Comparison of ENCODE assay signal across 14 cellular contexts in the genomic region with DNA sequence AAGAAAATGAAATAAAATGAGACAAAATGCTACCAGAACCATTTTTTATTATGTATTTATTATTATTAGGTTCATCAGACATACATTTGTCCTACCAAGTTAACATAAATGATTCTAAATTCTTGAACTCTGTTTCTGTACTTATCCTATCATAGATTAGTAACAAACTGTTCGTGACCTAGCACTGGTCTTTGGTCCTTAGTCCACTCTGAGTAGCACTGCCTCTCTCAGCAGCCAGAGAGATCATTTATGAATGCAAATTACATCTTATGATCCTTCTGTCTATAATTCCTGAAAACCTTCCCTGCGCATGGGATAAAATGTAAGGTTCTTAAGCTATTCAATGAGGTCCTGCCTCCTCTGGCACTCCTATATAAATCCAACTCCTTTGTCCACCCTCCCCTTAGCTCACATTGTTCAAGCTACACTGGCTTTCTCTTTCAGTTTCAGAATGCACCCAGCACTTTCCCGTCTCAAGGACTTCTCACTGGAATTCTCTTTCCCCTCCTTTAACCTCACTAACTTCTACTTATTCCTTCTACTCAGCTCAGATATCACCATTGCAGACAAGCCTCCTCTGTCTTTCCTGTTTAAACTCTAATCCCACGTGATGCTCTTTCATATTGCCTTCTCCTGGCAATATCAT. TPM values are rescaled to one million over a fixed set of nuclear protein-coding genes. Genes with fewer than 3 reads are reported as not detected.
DNase-seq lines count a peak whose midpoint lies in the region; ATAC-seq, FAIRE-seq and TF ChIP-seq lines count a peak whose summit lies in the region.
"Had no signal": no experiment of that assay in that cellular context is flagged by ENCODE, and none has a peak within 500 bp of the region (broad histone marks: within the 10 kb centered on the region; RNA-seq: fewer than 3 reads in every experiment).

No MANE protein-coding gene starts in this region.

- ATAC-seq in HG02610 (IDR thresholded peaks at IDR 0.05; ENCODE audit: unreplicated experiment) (peak; percentile 63), GM19328 (IDR thresholded peaks at IDR 0.05; ENCODE audit: unreplicated experiment) (no peak), PC-3 (no peak), HG03108 (IDR thresholded peaks at IDR 0.05; ENCODE audit: unreplicated experiment) (no peak)
- ATAC-seq in CD4-positive, alpha-beta T cell (ENCODE audit: poor library complexity), result no peak

- H3K9me3 Mint-ChIP-seq in astrocyte (ENCODE audit: unreplicated experiment) (no peaks in the 10 kb centered on the region), nephron (no peaks in the 10 kb centered on the region)
- H3K9me3 Mint-ChIP-seq in CD4-positive, alpha-beta T cell, result peaks cover 3% of the 10 kb centered on the region
- H3K9me3 Mint-ChIP-seq: activated T-helper 1 cell treated with anti-CD3 and anti-CD28 coated beads, Interleukin-12 subunit alpha, Interleukin-12 subunit beta, Interleukin-2, Interleukin-4 antibody, amounts not matched to agents 30 ng/mL and 10 ng/mL and 1 ng/mL, durations not matched to agents 14 hours and 24 hours and 36 hours had no signal

- DNase-seq in DMS53 (lab: John Stamatoyannopoulos, UW) (peak; percentile 44), astrocyte (ENCODE audit: low read depth) (no peak), PC-3 (no peak)
- no peak for DNase-seq in CD4-positive, alpha-beta T cell
- DNase-seq: Caco-2, erythroblast, NCI-H1694 had no signal

- no peak overlapping the region for H3K9ac ChIP-seq in astrocyte (ENCODE audit: low read length)
- no peak overlapping the region for H3K9ac ChIP-seq in PC-3 (ENCODE audit: low read length)

- TF ChIP-seq CTCF in astrocyte (IDR thresholded peaks at IDR 0.05; ENCODE audit: insufficient read depth, low read depth, low read length), result no peak
- TF ChIP-seq CTCF in nephron (IDR thresholded peaks at IDR 0.05; ENCODE audit: unreplicated experiment in 3 of 3), result no peak
- no peak for TF ChIP-seq CTCF in CD4-positive, alpha-beta T cell (IDR thresholded peaks at IDR 0.05)
- no peak for TF ChIP-seq CTCF in PC-3 (conservative IDR thresholded peaks at IDR 0.05; ENCODE audit: low read depth, low read length)

- H3K4me1 Mint-ChIP-seq in astrocyte (ENCODE audit: low read depth, unreplicated experiment) (no peaks in the 10 kb centered on the region), nephron (peaks cover 17% of the 10 kb centered on the region)
- H3K4me1 Mint-ChIP-seq in CD4-positive, alpha-beta T cell (ENCODE audit: low read depth), result no peaks in the 10 kb centered on the region

- no peak overlapping the region for H3K4me3 Mint-ChIP-seq in astrocyte (ENCODE audit: unreplicated experiment)
- H3K4me3 Mint-ChIP-seq in nephron, result no peak overlapping the region
- no peak overlapping the region for H3K4me3 Mint-ChIP-seq in CD4-positive, alpha-beta T cell
- H3K4me3 Mint-ChIP-seq: activated T-helper 1 cell treated with anti-CD3 and anti-CD28 coated beads, Interleukin-12 subunit alpha, Interleukin-12 subunit beta, Interleukin-2, Interleukin-4 antibody, amounts not matched to agents 30 ng/mL and 10 ng/mL and 1 ng/mL, durations not matched to agents 14 hours and 24 hours and 36 hours had no signal

- H3K27ac Mint-ChIP-seq in astrocyte (ENCODE audit: unreplicated experiment), result no peak overlapping the region
- H3K27ac Mint-ChIP-seq in nephron, result peak overlapping the region in 2 of 3 experiments; percentile 2 to 21
- no peak overlapping the region for H3K27ac Mint-ChIP-seq in CD4-positive, alpha-beta T cell
- H3K27ac Mint-ChIP-seq: activated T-helper 1 cell treated with anti-CD3 and anti-CD28 coated beads, Interleukin-12 subunit alpha, Interleukin-12 subunit beta, Interleukin-2, Interleukin-4 antibody, amounts not matched to agents 30 ng/mL and 10 ng/mL and 1 ng/mL, durations not matched to agents 14 hours and 24 hours and 36 hours had no signal

- FAIRE-seq in astrocyte (lab: Jason Lieb, UNC), result no peak
- FAIRE-seq: GM19239 had no signal

- no peaks in the 10 kb centered on the region for H3K27me3 Mint-ChIP-seq in astrocyte (ENCODE audit: low read depth, unreplicated experiment)
- no peaks in the 10 kb centered on the region for H3K27me3 Mint-ChIP-seq in nephron (ENCODE audit: low read depth)
- no peaks in the 10 kb centered on the region for H3K27me3 Mint-ChIP-seq in CD4-positive, alpha-beta T cell

- H3K27me3 ChIP-seq in astrocyte (ENCODE audit: insufficient read depth, low read length) (no peaks in the 10 kb centered on the region), PC-3 (ENCODE audit: low read length) (no peaks in the 10 kb centered on the region)
- no peaks in the 10 kb centered on the region for H3K27me3 ChIP-seq in CD4-positive, alpha-beta T cell (ENCODE audit: control insufficient read depth, insufficient read depth, low read length)

- H3K9me3 ChIP-seq in astrocyte (ENCODE audit: insufficient read depth, low read depth, low read length) (no peaks in the 10 kb centered on the region), PC-3 (ENCODE audit: low read length) (no peaks in the 10 kb centered on the region)
- H3K9me3 ChIP-seq in CD4-positive, alpha-beta T cell (ENCODE audit: control insufficient read depth, low read length), result no peaks in the 10 kb centered on the region
- H3K9me3 ChIP-seq: Caco-2 had no signal

- H3K36me3 Mint-ChIP-seq in astrocyte (ENCODE audit: low read depth, unreplicated experiment), result no peaks in the 10 kb centered on the region
- peaks cover 5% of the 10 kb centered on the region for H3K36me3 Mint-ChIP-seq in nephron (ENCODE audit: low read depth)
- H3K36me3 Mint-ChIP-seq in CD4-positive, alpha-beta T cell (ENCODE audit: low read depth), result no peaks in the 10 kb centered on the region

- H3K79me2 ChIP-seq in astrocyte (ENCODE audit: insufficient read depth, low read length) (no peaks in the 10 kb centered on the region), PC-3 (ENCODE audit: low read length) (no peaks in the 10 kb centered on the region)

- H3K4me2 ChIP-seq in astrocyte (ENCODE audit: low read length), result no peak overlapping the region
- H3K4me2 ChIP-seq in PC-3 (ENCODE audit: low read length), result no peak overlapping the region

- POLR2A ChIA-PET in CD4-positive, alpha-beta T cell (lab: Charles Lee), result no interaction called here
- POLR2A ChIA-PET in PC-3 (lab: Charles Lee; ENCODE audit: unreplicated experiment), result no interaction called here

- H3K4me1 ChIP-seq in astrocyte (ENCODE audit: insufficient read depth, low read length) (no peaks in the 10 kb centered on the region), PC-3 (ENCODE audit: insufficient read depth, low read length) (no peaks in the 10 kb centered on the region)
- H3K4me1 ChIP-seq: Caco-2 had no signal

- intact Hi-C loops in CD4-positive, alpha-beta T cell (cut with DNase I, micrococcal nuclease), result no loop called here
- intact Hi-C loops in PC-3 (cut with micrococcal nuclease), result no loop called here

- H3K36me3 ChIP-seq in astrocyte (ENCODE audit: insufficient read depth, low read length), result no peaks in the 10 kb centered on the region
- no peaks in the 10 kb centered on the region for H3K36me3 ChIP-seq in PC-3 (ENCODE audit: low read depth, low read length)

- H3F3A ChIP-seq in PC-3 (ENCODE audit: low read length, unreplicated experiment), result no peaks in the 10 kb centered on the region

- H3K9me2 ChIP-seq in PC-3 (replicated peaks; ENCODE audit: low read length), result no peaks in the 10 kb centered on the region

- H3K4me3 ChIP-seq in astrocyte (ENCODE audit: insufficient read depth, low read depth, low read length), result no peak overlapping the region
- no peak overlapping the region for H3K4me3 ChIP-seq in PC-3 (ENCODE audit: low read length)

- no peaks in the 10 kb centered on the region for H4K20me1 ChIP-seq in astrocyte (ENCODE audit: insufficient read depth, low read length)
- H4K20me1 ChIP-seq in PC-3 (ENCODE audit: low read length), result no peaks in the 10 kb centered on the region

- no peak overlapping the region for H3K27ac ChIP-seq in astrocyte (ENCODE audit: low read depth, low read length)
- no peak overlapping the region for H3K27ac ChIP-seq in CD4-positive, alpha-beta T cell (ENCODE audit: low read depth, low read length)
- no peak overlapping the region for H3K27ac ChIP-seq in PC-3 (ENCODE audit: low read length)

- H2AFZ ChIP-seq in astrocyte (ENCODE audit: low read depth, low read length) (peak overlapping the region; percentile 9), PC-3 (ENCODE audit: low read length) (no peak overlapping the region)

- CTCF ChIA-PET in CD4-positive, alpha-beta T cell (lab: Charles Lee), result no interaction called here
- CTCF ChIA-PET in PC-3 (lab: Charles Lee), result no interaction called here

- no TSS peak for BruUV-seq in PC-3 (replicated peaks; lab: Mats Ljungman, UMichigan)

RNA-seq across cellular contexts. Expression of gene PDZRN4, which starts 17.1 kb away (rescaled TPM):
- total RNA-seq in astrocyte, result not detected in 2 replicates
- total RNA-seq in CD4-positive, alpha-beta T cell, result not detected
- not detected in 2 replicates for total RNA-seq in PC-3 (2014; rRNA removed)
- total RNA-seq: activated T-helper 1 cell treated with anti-CD3 and anti-CD28 coated beads, Interleukin-12 subunit alpha, Interleukin-12 subunit beta, Interleukin-2, Interleukin-4 antibody, amounts not matched to agents 30 ng/mL and 10 ng/mL and 1 ng/mL, durations not matched to agents 14 hours and 24 hours and 36 hours; Caco-2; T-helper 1 cell treated with Interleukin-12 subunit alpha and Interleukin-12 subunit beta and Interleukin-4 antibody, amounts not matched to agents 30 ng/mL and 1 ng/mL, for 36 hours had no signal

Comparison
In these comparisons a context has a peak if more than half of its experiments do, and no peak if none do; other contexts are left out.
1. H3K27ac Mint-ChIP-seq: peak in nephron (2 of 3); none in astrocyte (single experiment) and CD4-positive, alpha-beta T cell (single experiment).